ENCODE assay signal across 8 cellular contexts in genomic region chr11:123235117-123235686, GRCh38. TPM values are rescaled to one million over a fixed set of nuclear protein-coding genes. Genes with fewer than 3 reads are reported as not detected.
A peak's percentile ranks its signal among the peaks of the same experiment; 100 is the strongest.
DNase-seq lines count a peak whose midpoint lies in the region; ATAC-seq, FAIRE-seq and TF ChIP-seq lines count a peak whose summit lies in the region.

No MANE protein-coding gene starts in this region.

- no peaks in the 10 kb centered on the region; the same call in 1 of the 2 replicates for H3F3A ChIP-seq in PC-9 (ENCODE audit: insufficient read depth, low read depth)

- TF ChIP-seq CTCF in GM12873 (IDR thresholded peaks at IDR 0.05; ENCODE audit: insufficient read depth, low read depth, low read length, missing control alignments) (peak; percentile 57), PC-9 (conservative IDR thresholded peaks at IDR 0.05) (peak; percentile 65), astrocyte (IDR thresholded peaks at IDR 0.05; ENCODE audit: insufficient read depth, low read depth, low read length) (peak; percentile 35), stomach (IDR thresholded peaks at IDR 0.05) (peak in 3 of 7 experiments; percentile 23 to 34 (median 28))

- H3K36me3 Mint-ChIP-seq in astrocyte (ENCODE audit: low read depth, unreplicated experiment), result no peaks in the 10 kb centered on the region

- no peak overlapping the region for H3K27ac Mint-ChIP-seq in astrocyte (ENCODE audit: unreplicated experiment)

- H3K27me3 ChIP-seq in PC-9 (ENCODE audit: insufficient read depth, low read depth), result no peaks in the 10 kb centered on the region
- no peaks in the 10 kb centered on the region for H3K27me3 ChIP-seq in astrocyte (ENCODE audit: insufficient read depth, low read length)
- H3K27me3 ChIP-seq in mesendoderm (ENCODE audit: insufficient read depth, low read length, poor library complexity), result no peaks in the 10 kb centered on the region
- H3K27me3 ChIP-seq in stomach, result no peaks in the 10 kb centered on the region

- H3K4me1 ChIP-seq in PC-9 (replicated peaks; ENCODE audit: insufficient read depth) (peaks cover 7% of the 10 kb centered on the region; the same call in 1 of the 2 replicates), astrocyte (ENCODE audit: insufficient read depth, low read length) (peaks cover 8% of the 10 kb centered on the region), mesendoderm (ENCODE audit: control insufficient read depth, low read depth, low read length) (peaks cover 6% of the 10 kb centered on the region), stomach (peaks cover 0 to 26% (median 6%) of the 10 kb centered on the region in 4 donors)

- POLR2A ChIA-PET in PC-9 (lab: Charles Lee; ENCODE audit: unreplicated experiment), result no interaction called here

- no peaks in the 10 kb centered on the region for H4K20me1 ChIP-seq in PC-9 (ENCODE audit: insufficient read depth)
- no peaks in the 10 kb centered on the region for H4K20me1 ChIP-seq in astrocyte (ENCODE audit: insufficient read depth, low read length)

- CTCF ChIA-PET in PC-9 (lab: Charles Lee), result interaction anchor here (0.7 kb wide), 1 partner anchor 603 kb away, joined by 4 read pairs; no protein-coding TSS in a partner anchor

- H3K36me3 ChIP-seq in PC-9 (ENCODE audit: low read depth), result no peaks in the 10 kb centered on the region
- H3K36me3 ChIP-seq in astrocyte (ENCODE audit: insufficient read depth, low read length), result no peaks in the 10 kb centered on the region
- H3K36me3 ChIP-seq in mesendoderm (ENCODE audit: control insufficient read depth, insufficient read depth, low read length), result no peaks in the 10 kb centered on the region
- no peaks in the 10 kb centered on the region for H3K36me3 ChIP-seq in stomach

- no peak overlapping the region for H3K4ac ChIP-seq in mesendoderm (ENCODE audit: low read depth, low read length)

- FAIRE-seq in astrocyte (lab: Jason Lieb, UNC), result peak; percentile 20

- no peak overlapping the region for H3K18ac ChIP-seq in mesendoderm (ENCODE audit: low read length)

- H3K4me3 Mint-ChIP-seq in astrocyte (ENCODE audit: unreplicated experiment), result no peak overlapping the region

- H3K79me2 ChIP-seq in PC-9 (ENCODE audit: low read depth), result no peaks in the 10 kb centered on the region
- no peaks in the 10 kb centered on the region for H3K79me2 ChIP-seq in astrocyte (ENCODE audit: insufficient read depth, low read length)
- H3K79me2 ChIP-seq in mesendoderm (ENCODE audit: control insufficient read depth, insufficient read depth, low read length), result no peaks in the 10 kb centered on the region

- H4K5ac ChIP-seq in mesendoderm (ENCODE audit: low read length), result no peak overlapping the region

- H4K8ac ChIP-seq in mesendoderm (ENCODE audit: low read depth, low read length), result no peak overlapping the region

- no peak overlapping the region for H3K4me3 ChIP-seq in PC-9
- no peak overlapping the region for H3K4me3 ChIP-seq in astrocyte (ENCODE audit: insufficient read depth, low read depth, low read length)
- H3K4me3 ChIP-seq in mesendoderm (ENCODE audit: low read length), result no peak overlapping the region
- no peak overlapping the region for H3K4me3 ChIP-seq in stomach

- H3K79me1 ChIP-seq in mesendoderm (ENCODE audit: low read length), result no peaks in the 10 kb centered on the region

- no TSS peak for BruUV-seq in PC-9 (replicated peaks; lab: Mats Ljungman, UMichigan)

- no peak for ATAC-seq in HG02763 (IDR thresholded peaks at IDR 0.05; ENCODE audit: unreplicated experiment)
- no peak for ATAC-seq in HG03095 (IDR thresholded peaks at IDR 0.05; ENCODE audit: unreplicated experiment)

- H2BK15ac ChIP-seq in mesendoderm (replicated peaks; ENCODE audit: low read depth), result peak overlapping the region; percentile 39

- peaks cover 23% of the 10 kb centered on the region for H3K4me1 Mint-ChIP-seq in astrocyte (ENCODE audit: low read depth, unreplicated experiment)

- H2AK5ac ChIP-seq in mesendoderm (ENCODE audit: low read length), result no peak overlapping the region

- H3K23ac ChIP-seq in mesendoderm (ENCODE audit: low read length), result no peak overlapping the region

- H2AFZ ChIP-seq in PC-9, result no peak overlapping the region
- no peak overlapping the region for H2AFZ ChIP-seq in astrocyte (ENCODE audit: low read depth, low read length)

- H3K9me2 ChIP-seq in PC-9 (ENCODE audit: insufficient read depth), result no peaks in the 10 kb centered on the region

- DNase-seq in PC-9 (no peak), astrocyte (ENCODE audit: low read depth) (no peak), mesendoderm (peak; percentile 61), stomach (peak; percentile 44), MV-4-11 (lab: John Stamatoyannopoulos, UW) (no peak)

- no peaks in the 10 kb centered on the region for H3K9me3 Mint-ChIP-seq in astrocyte (ENCODE audit: unreplicated experiment)

- H3K4me2 ChIP-seq in PC-9, result no peak overlapping the region
- H3K4me2 ChIP-seq in astrocyte (ENCODE audit: low read length), result no peak overlapping the region
- H3K4me2 ChIP-seq in mesendoderm (ENCODE audit: low read length), result no peak overlapping the region

- H3K27me3 Mint-ChIP-seq in astrocyte (ENCODE audit: low read depth, unreplicated experiment), result no peaks in the 10 kb centered on the region

- intact Hi-C loops in PC-9 (cut with micrococcal nuclease; ENCODE audit: unreplicated experiment), result no loop called here
- intact Hi-C loops in stomach (cut with DNase I; ENCODE audit: low total_unique reads), result no loop called here

- no CpG with 5 or more reads among the region's 14 CpGs for WGBS in mesendoderm (ENCODE audit: extremely low coverage, insufficient coverage, low lambda C conversion rate)
- 51 to 65% (median 61%) methylated on average over 14 of the region's 14 CpGs for WGBS in stomach, 5 donors

- TF ChIP-seq EP300 in stomach (IDR thresholded peaks at IDR 0.05), result no peak

- H2BK5ac ChIP-seq in mesendoderm (ENCODE audit: low read length), result no peak overlapping the region

- H3K56ac ChIP-seq in mesendoderm (ENCODE audit: low read length), result no peak overlapping the region

- H3K27ac ChIP-seq in PC-9, result no peak overlapping the region
- H3K27ac ChIP-seq in astrocyte (ENCODE audit: low read depth, low read length), result no peak overlapping the region
- H3K27ac ChIP-seq in mesendoderm (ENCODE audit: low read depth, low read length), result no peak overlapping the region
- H3K27ac ChIP-seq in stomach, result peak overlapping the region in 4 of 5 donors; percentile 18 to 75 (median 60)

- H3K9me3 ChIP-seq in PC-9 (ENCODE audit: insufficient read depth, low read depth), result no peaks in the 10 kb centered on the region
- no peaks in the 10 kb centered on the region for H3K9me3 ChIP-seq in astrocyte (ENCODE audit: insufficient read depth, low read depth, low read length)
- H3K9me3 ChIP-seq in stomach, result no peaks in the 10 kb centered on the region

- H3K9ac ChIP-seq in astrocyte (ENCODE audit: low read length), result no peak overlapping the region
- H3K9ac ChIP-seq in mesendoderm (ENCODE audit: low read length), result no peak overlapping the region

- no peak for TF ChIP-seq POLR2A in stomach (IDR thresholded peaks at IDR 0.05)

- H2BK120ac ChIP-seq in mesendoderm (ENCODE audit: low read depth, low read length), result no peak overlapping the region

RNA-seq across cellular contexts. Expression of gene CLMP, which starts 40.2 kb away (rescaled TPM):
- total RNA-seq in PC-9 (2021), result 5.4 and 6.1 TPM in 2 replicates
- 16.0 and 26.5 TPM in 2 replicates for total RNA-seq in astrocyte
- polyA plus RNA-seq in mesendoderm (2013, experiment 1 of 2), result 35.1 TPM
- 38.9 TPM for polyA plus RNA-seq in mesendoderm (2013, experiment 2 of 2)
- 10 to 100 TPM; 37.8 to 81.2 (median 46.7) TPM for total RNA-seq in stomach
- polyA plus RNA-seq in stomach, result 10 to 100 TPM in 2 of 3 donors, 1 to 10 TPM in 1; 4.9 to 16.2 (median 13.5) TPM

Comparison
In these comparisons a context has a peak if more than half of its experiments do, and no peak if none do; other contexts are left out.
1. DNase-seq: peak in mesendoderm (single experiment) and stomach (single experiment); none in PC-9 (0 of 2), astrocyte (single experiment) and MV-4-11 (single experiment).
2. H3K27ac ChIP-seq: peak in stomach (4 of 5); none in PC-9 (single experiment), astrocyte (single experiment) and mesendoderm (single experiment).